ENCODE assay signal across 17 cellular contexts in genomic region chr17:76484228-76484725, GRCh38. TPM values are rescaled to one million over a fixed set of nuclear protein-coding genes. Genes with fewer than 3 reads are reported as not detected.
DNase-seq lines count a peak whose midpoint lies in the region; ATAC-seq and TF ChIP-seq lines count a peak whose summit lies in the region.
"Had no signal": no experiment of that assay in that cellular context is flagged by ENCODE, and none has a peak within 500 bp of the region (broad histone marks: within the 10 kb centered on the region; RNA-seq: fewer than 3 reads in every experiment).

No MANE protein-coding gene starts in this region.

- H3K36me3 ChIP-seq in stomach: peaks cover 0 to 23% (median 18%) of the 10 kb centered on the region in 4 donors

- H3K4me1 ChIP-seq in stomach: peaks cover 0 to 17% (median 0%) of the 10 kb centered on the region in 4 donors

- no peaks in the 10 kb centered on the region for H3K27me3 ChIP-seq in stomach

- no peak for TF ChIP-seq POLR2A in stomach (IDR thresholded peaks at IDR 0.05)

- H3K36me3 Mint-ChIP-seq in activated T-cell treated with anti-CD3 and anti-CD28 coated beads, Interleukin-2, amount 50 U/mL, for 24 hours (ENCODE audit: low read depth): peaks cover 35% of the 10 kb centered on the region
- H3K36me3 Mint-ChIP-seq in activated T-cell treated with anti-CD3 and anti-CD28 coated beads, Interleukin-2, amount 50 U/mL, for 4 hours (ENCODE audit: insufficient read depth): peaks cover 15% of the 10 kb centered on the region
- peaks cover 42% of the 10 kb centered on the region for H3K36me3 Mint-ChIP-seq in activated T-helper 17 cell treated with anti-CD3 and anti-CD28 coated beads, Interleukin-2, amount 50 U/mL, for 72 hours (ENCODE audit: low read depth)
- H3K36me3 Mint-ChIP-seq in glutamatergic neuron (ENCODE audit: unreplicated experiment): no peaks in the 10 kb centered on the region
- no peaks in the 10 kb centered on the region for H3K36me3 Mint-ChIP-seq in nephron progenitor cell (ENCODE audit: low read depth)
- H3K36me3 Mint-ChIP-seq: type B pancreatic cell had no signal

- H3K9me3 Mint-ChIP-seq in activated T-cell treated with anti-CD3 and anti-CD28 coated beads, Interleukin-2, amount 50 U/mL, for 24 hours: no peaks in the 10 kb centered on the region
- H3K9me3 Mint-ChIP-seq in activated T-cell treated with anti-CD3 and anti-CD28 coated beads, Interleukin-2, amount 50 U/mL, for 4 hours: no peaks in the 10 kb centered on the region
- H3K9me3 Mint-ChIP-seq in activated T-helper 17 cell treated with anti-CD3 and anti-CD28 coated beads, Interleukin-2, amount 50 U/mL, for 72 hours: no peaks in the 10 kb centered on the region
- H3K9me3 Mint-ChIP-seq in glutamatergic neuron (ENCODE audit: unreplicated experiment) (peaks cover 9% of the 10 kb centered on the region), nephron progenitor cell (no peaks in the 10 kb centered on the region)
- H3K9me3 Mint-ChIP-seq: endodermal cell, type B pancreatic cell had no signal

- peaks cover 4% of the 10 kb centered on the region for H3K4me1 Mint-ChIP-seq in activated T-cell treated with anti-CD3 and anti-CD28 coated beads, Interleukin-2, amount 50 U/mL, for 24 hours (ENCODE audit: low read depth)
- H3K4me1 Mint-ChIP-seq in activated T-cell treated with anti-CD3 and anti-CD28 coated beads, Interleukin-2, amount 50 U/mL, for 4 hours (ENCODE audit: low read depth): no peaks in the 10 kb centered on the region
- H3K4me1 Mint-ChIP-seq in activated T-helper 17 cell treated with anti-CD3 and anti-CD28 coated beads, Interleukin-2, amount 50 U/mL, for 72 hours: no peaks in the 10 kb centered on the region
- H3K4me1 Mint-ChIP-seq in glutamatergic neuron (ENCODE audit: low read depth, unreplicated experiment): peaks cover 9% of the 10 kb centered on the region
- H3K4me1 Mint-ChIP-seq in nephron progenitor cell: peaks cover 18% of the 10 kb centered on the region
- H3K4me1 Mint-ChIP-seq: endodermal cell had no signal

- no peak overlapping the region for H3K4me3 Mint-ChIP-seq in activated T-cell treated with anti-CD3 and anti-CD28 coated beads, Interleukin-2, amount 50 U/mL, for 24 hours
- H3K4me3 Mint-ChIP-seq in activated T-cell treated with anti-CD3 and anti-CD28 coated beads, Interleukin-2, amount 50 U/mL, for 4 hours: no peak overlapping the region
- H3K4me3 Mint-ChIP-seq in activated T-helper 17 cell treated with anti-CD3 and anti-CD28 coated beads, Interleukin-2, amount 50 U/mL, for 72 hours: no peak overlapping the region
- peak overlapping the region; percentile 16 for H3K4me3 Mint-ChIP-seq in glutamatergic neuron (ENCODE audit: unreplicated experiment)
- H3K4me3 Mint-ChIP-seq in nephron progenitor cell: no peak overlapping the region
- H3K4me3 Mint-ChIP-seq: endodermal cell, type B pancreatic cell had no signal

- H3K9me3 ChIP-seq in stomach: no peaks in the 10 kb centered on the region

- no peak for TF ChIP-seq EP300 in stomach (IDR thresholded peaks at IDR 0.05)

- 85 to 91% (median 87%) methylated on average over 11 of the region's 11 CpGs for WGBS in stomach, 5 donors

- ATAC-seq in activated T-cell treated with anti-CD3 and anti-CD28 coated beads, Interleukin-2, amount 50 U/mL, for 4 hours: no peak
- no peak for ATAC-seq in activated T-helper 17 cell treated with anti-CD3 and anti-CD28 coated beads, Interleukin-2, amount 50 U/mL, for 72 hours (replicated peaks)
- no peak for ATAC-seq in GM21447 (IDR thresholded peaks at IDR 0.05; ENCODE audit: unreplicated experiment)

- no peak overlapping the region for H3K4me3 ChIP-seq in stomach

- peak overlapping the region; percentile 19 for H3K27ac Mint-ChIP-seq in activated T-cell treated with anti-CD3 and anti-CD28 coated beads, Interleukin-2, amount 50 U/mL, for 24 hours
- peak overlapping the region; percentile 2 for H3K27ac Mint-ChIP-seq in activated T-helper 17 cell treated with anti-CD3 and anti-CD28 coated beads, Interleukin-2, amount 50 U/mL, for 72 hours
- H3K27ac Mint-ChIP-seq in glutamatergic neuron (ENCODE audit: unreplicated experiment) (no peak overlapping the region), nephron progenitor cell (no peak overlapping the region)
- H3K27ac Mint-ChIP-seq: endodermal cell, type B pancreatic cell had no signal

- intact Hi-C loops in stomach (cut with DNase I; ENCODE audit: low total_unique reads): no loop called here

- DNase-seq in activated T-cell treated with anti-CD3 and anti-CD28 coated beads, Interleukin-2, amount 50 U/mL, for 24 hours: no peak
- DNase-seq in activated T-cell treated with anti-CD3 and anti-CD28 coated beads, Interleukin-2, amount 50 U/mL, for 4 hours: no peak
- DNase-seq in glutamatergic neuron (no peak), stomach (no peak), HPDE6-E6E7 (ENCODE audit: extremely low spot score) (no peak), nephron progenitor cell (no peak)
- DNase-seq: central memory CD4-positive, alpha-beta T cell; endodermal cell; H7; Karpas-422; NCI-H1105 treated with DMSO at 0.1 percent for 48 hours; NCI-H774; stimulated activated CD4-positive, alpha-beta T cell treated with anti-CD3 and anti-CD28 coated beads, Interleukin-4, amount 100 ng/mL, for 4 hours had no signal

- H3K27me3 Mint-ChIP-seq in activated T-cell treated with anti-CD3 and anti-CD28 coated beads, Interleukin-2, amount 50 U/mL, for 24 hours: no peaks in the 10 kb centered on the region
- no peaks in the 10 kb centered on the region for H3K27me3 Mint-ChIP-seq in activated T-cell treated with anti-CD3 and anti-CD28 coated beads, Interleukin-2, amount 50 U/mL, for 4 hours (ENCODE audit: low read depth)
- H3K27me3 Mint-ChIP-seq in activated T-helper 17 cell treated with anti-CD3 and anti-CD28 coated beads, Interleukin-2, amount 50 U/mL, for 72 hours: no peaks in the 10 kb centered on the region
- H3K27me3 Mint-ChIP-seq in glutamatergic neuron (ENCODE audit: unreplicated experiment) (no peaks in the 10 kb centered on the region), nephron progenitor cell (ENCODE audit: low read depth, poor library complexity) (peaks cover 4% of the 10 kb centered on the region)
- H3K27me3 Mint-ChIP-seq: type B pancreatic cell had no signal

- H3K27ac ChIP-seq in stomach: peak overlapping the region in 3 of 5 donors; percentile 26 to 70 (median 32)
- H3K27ac ChIP-seq: 22Rv1 had no signal

- TF ChIP-seq CTCF in glutamatergic neuron (IDR thresholded peaks at IDR 0.05; ENCODE audit: partially characterized antibody, unreplicated experiment) (no peak), stomach (IDR thresholded peaks at IDR 0.05) (no peak), nephron progenitor cell (IDR thresholded peaks at IDR 0.05) (no peak)

RNA-seq across cellular contexts. Expression of gene AANAT, which starts 16.9 kb away (rescaled TPM):
- total RNA-seq in activated T-cell treated with anti-CD3 and anti-CD28 coated beads, Interleukin-2, amount 50 U/mL, for 4 hours: not detected
- total RNA-seq in activated T-helper 17 cell treated with anti-CD3 and anti-CD28 coated beads, Interleukin-2, amount 50 U/mL, for 72 hours: not detected
- total RNA-seq in glutamatergic neuron (ENCODE audit: unreplicated experiment): 0.39 TPM
- total RNA-seq in stomach: not detected
- under 1 TPM in 1 of 3 donors, not detected in 2; 0.44 TPM for polyA plus RNA-seq in stomach
- total RNA-seq: endodermal cell had no signal

RNA-seq across cellular contexts. Expression of gene RHBDF2, which starts 16.9 kb away (rescaled TPM):
- total RNA-seq in activated T-cell treated with anti-CD3 and anti-CD28 coated beads, Interleukin-2, amount 50 U/mL, for 4 hours: 10 to 100 TPM; 29.5 to 37.0 (median 34.3) TPM
- 10 to 100 TPM; 33.3 to 56.5 TPM for total RNA-seq in activated T-helper 17 cell treated with anti-CD3 and anti-CD28 coated beads, Interleukin-2, amount 50 U/mL, for 72 hours
- 1.9 TPM for total RNA-seq in glutamatergic neuron (ENCODE audit: unreplicated experiment)
- 100 to 1,000 TPM in 2 of 5 donors, 10 to 100 TPM in 3; 16.9 to 175 (median 43.8) TPM for total RNA-seq in stomach
- polyA plus RNA-seq in stomach: 10 to 100 TPM in 1 of 3 donors, 1 to 10 TPM in 2; 4.6 to 17.5 (median 9.2) TPM

RNA-seq across cellular contexts. Expression of gene UBE2O, which starts 31.3 kb away (rescaled TPM):
- 10 to 100 TPM; 43.2 to 45.1 (median 45.0) TPM for total RNA-seq in activated T-cell treated with anti-CD3 and anti-CD28 coated beads, Interleukin-2, amount 50 U/mL, for 4 hours
- total RNA-seq in activated T-helper 17 cell treated with anti-CD3 and anti-CD28 coated beads, Interleukin-2, amount 50 U/mL, for 72 hours: 10 to 100 TPM; 35.3 to 38.7 TPM
- 94.3 TPM for total RNA-seq in glutamatergic neuron (ENCODE audit: unreplicated experiment)
- 10 to 100 TPM in 4 of 5 donors, 1 to 10 TPM in 1; 9.9 to 32.7 (median 17.9) TPM for total RNA-seq in stomach
- polyA plus RNA-seq in stomach: 1 to 10 TPM; 4.6 to 7.2 (median 6.1) TPM

RNA-seq across cellular contexts. Expression of gene CYGB, which starts 53.2 kb away (rescaled TPM):
- total RNA-seq in activated T-cell treated with anti-CD3 and anti-CD28 coated beads, Interleukin-2, amount 50 U/mL, for 4 hours: not detected
- not detected for total RNA-seq in activated T-helper 17 cell treated with anti-CD3 and anti-CD28 coated beads, Interleukin-2, amount 50 U/mL, for 72 hours
- total RNA-seq in glutamatergic neuron (ENCODE audit: unreplicated experiment) (20.4 TPM), stomach (10 to 100 TPM in 3 of 5 donors, 1 to 10 TPM in 1, not detected in 1; 6.8 to 40.4 (median 28.4) TPM)
- 100 to 1,000 TPM in 1 of 3 donors, 10 to 100 TPM in 1, 1 to 10 TPM in 1; 9.9 to 101 (median 65.1) TPM for polyA plus RNA-seq in stomach

RNA-seq across cellular contexts. Expression of gene PRCD, which starts 55.6 kb away (rescaled TPM):
- total RNA-seq in activated T-cell treated with anti-CD3 and anti-CD28 coated beads, Interleukin-2, amount 50 U/mL, for 4 hours: not detected
- total RNA-seq in activated T-helper 17 cell treated with anti-CD3 and anti-CD28 coated beads, Interleukin-2, amount 50 U/mL, for 72 hours: not detected
- total RNA-seq in glutamatergic neuron (ENCODE audit: unreplicated experiment) (1.4 TPM), stomach (1 to 10 TPM in 1 of 5 donors, under 1 TPM in 1, not detected in 3; 0.72 to 5.7 TPM)
- 10 to 100 TPM in 1 of 3 donors, 1 to 10 TPM in 2; 3.6 to 12.2 (median 4.2) TPM for polyA plus RNA-seq in stomach

Comparison
In these comparisons a context has a peak if more than half of its experiments do, and no peak if none do; other contexts are left out.
1. H3K27ac Mint-ChIP-seq: peak in activated T-cell treated with anti-CD3 and anti-CD28 coated beads, Interleukin-2, amount 50 U/mL, for 24 hours (single experiment) and activated T-helper 17 cell treated with anti-CD3 and anti-CD28 coated beads, Interleukin-2, amount 50 U/mL, for 72 hours (single experiment); none in glutamatergic neuron (single experiment) and nephron progenitor cell (single experiment).